In the genomic region with DNA sequence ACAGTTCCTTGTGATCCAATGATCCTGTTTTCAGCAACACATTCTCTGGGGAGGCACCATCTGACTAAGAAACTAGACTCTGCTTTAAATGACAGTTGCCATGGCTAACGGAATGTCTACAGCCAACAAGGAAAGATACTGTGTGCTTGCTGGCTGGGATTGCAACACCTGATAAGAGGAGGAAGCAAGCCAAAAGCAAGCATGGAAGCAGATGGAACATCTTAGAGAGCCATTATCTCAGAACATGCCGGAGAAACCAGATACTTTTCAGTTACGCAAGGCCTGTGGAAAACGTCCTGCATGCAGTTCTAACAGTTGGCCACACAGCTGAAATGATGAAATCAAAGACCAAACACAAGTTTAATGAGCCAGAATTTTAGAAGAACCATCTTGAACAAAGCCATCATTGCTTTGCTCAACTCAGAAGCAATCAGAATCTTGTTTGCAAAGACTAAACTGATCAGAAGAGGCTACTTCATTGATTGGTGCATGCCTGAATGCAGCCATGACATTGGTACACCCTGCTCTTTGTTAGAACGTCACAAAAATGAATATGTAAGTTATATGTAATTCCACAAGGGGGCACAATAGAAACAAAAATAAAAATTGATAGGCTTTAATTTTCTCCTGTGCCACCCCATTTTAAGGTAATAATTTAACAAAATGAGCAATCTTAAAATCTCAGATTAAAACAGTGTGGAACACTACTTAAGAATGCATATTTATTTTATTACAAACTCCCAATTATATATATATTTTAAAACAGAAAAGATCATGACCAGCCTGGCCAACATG, we compare ENCODE assay signal across 8 cellular contexts. TPM values are rescaled to one million over a fixed set of nuclear protein-coding genes. Genes with fewer than 3 reads are reported as not detected.
DNase-seq lines count a peak whose midpoint lies in the region; ATAC-seq and TF ChIP-seq lines count a peak whose summit lies in the region.

No MANE protein-coding gene starts in this region.

- no TSS peak for BruUV-seq in Caco-2 (replicated peaks; lab: Mats Ljungman, UMichigan)

- H3K4me3 ChIP-seq in Caco-2 (ENCODE audit: low read depth, low read length) (no peak overlapping the region), adrenal gland (no peak overlapping the region), heart left ventricle (peak overlapping the region in 1 of 12 donors; percentile 15), prostate gland (no peak overlapping the region)

- H3K9me3 ChIP-seq in Caco-2, result no peaks in the 10 kb centered on the region
- no peaks in the 10 kb centered on the region for H3K9me3 ChIP-seq in adrenal gland (replicated peaks in 1 of 3)
- no peaks in the 10 kb centered on the region for H3K9me3 ChIP-seq in heart left ventricle
- H3K9me3 ChIP-seq in prostate gland, result no peaks in the 10 kb centered on the region

- peak overlapping the region; percentile 77 for H3K27ac Mint-ChIP-seq in Caco-2 (ENCODE audit: unreplicated experiment)

- peak overlapping the region; percentile 55 for H3K4me3 Mint-ChIP-seq in Caco-2 (ENCODE audit: unreplicated experiment)

- DNase-seq in Caco-2 (peak; percentile 85 to 86), NCI-H524 (lab: John Stamatoyannopoulos, UW) (peak; percentile 65 to 88), adrenal gland (peak; percentile 51 to 91 (median 85)), heart left ventricle (peak in 4 of 5 donors; percentile 54 to 79 (median 58)), prostate gland (ENCODE audit: low spot score) (peak; percentile 58)

- H3K4me1 ChIP-seq in Caco-2, result peaks cover 12% of the 10 kb centered on the region
- peaks cover 0 to 10% of the 10 kb centered on the region in 2 donors for H3K4me1 ChIP-seq in adrenal gland (replicated peaks in 1 of 2)
- peaks cover 0 to 28% (median 7%) of the 10 kb centered on the region in 12 donors for H3K4me1 ChIP-seq in heart left ventricle
- no peaks in the 10 kb centered on the region for H3K4me1 ChIP-seq in prostate gland (replicated peaks)

- peak; percentile 41 to 74 for TF ChIP-seq CTCF in Caco-2 (IDR thresholded peaks at IDR 0.05; ENCODE audit: insufficient read depth in 1 of 2, low read depth in 1 of 2, low read length in 1 of 2, severe bottlenecking in 1 of 2, unreplicated experiment in 1 of 2)
- peak; percentile 50 to 100 (median 88) for TF ChIP-seq CTCF in adrenal gland (IDR thresholded peaks at IDR 0.05)
- TF ChIP-seq CTCF in heart left ventricle (IDR thresholded peaks at IDR 0.05), result peak in 11 of 12 donors; percentile 47 to 80 (median 62)
- TF ChIP-seq CTCF in prostate gland (IDR thresholded peaks at IDR 0.05), result peak; percentile 23 to 78 (median 70)

- H3K4me1 Mint-ChIP-seq in Caco-2 (ENCODE audit: low read depth, unreplicated experiment), result peaks cover 16% of the 10 kb centered on the region

- no peaks in the 10 kb centered on the region for H3K27me3 Mint-ChIP-seq in Caco-2 (ENCODE audit: insufficient read depth, unreplicated experiment)

- H3K27me3 ChIP-seq in Caco-2 (replicated peaks; ENCODE audit: control insufficient read depth, insufficient read depth, low read length), result no peaks in the 10 kb centered on the region
- H3K27me3 ChIP-seq in adrenal gland, result no peaks in the 10 kb centered on the region
- H3K27me3 ChIP-seq in heart left ventricle, result no peaks in the 10 kb centered on the region
- H3K27me3 ChIP-seq in prostate gland (replicated peaks; ENCODE audit: insufficient read depth), result no peaks in the 10 kb centered on the region

- ATAC-seq in GM18858 (IDR thresholded peaks at IDR 0.05; ENCODE audit: unreplicated experiment) (peak; percentile 83), HG03066 (IDR thresholded peaks at IDR 0.05; ENCODE audit: low read depth, unreplicated experiment) (peak; percentile 76), heart left ventricle (peak; percentile 85 to 96 (median 92)), GM18873 (IDR thresholded peaks at IDR 0.05; ENCODE audit: low FRiP score, unreplicated experiment) (no peak)

- intact Hi-C loops in Caco-2 (cut with micrococcal nuclease; ENCODE audit: unreplicated experiment) (loop anchor here (1.0 to 2.0 kb wide), 7 partner anchors 35 to 272 kb away; partner anchors contain the start of gene GXYLT2), adrenal gland (cut with DNase I) (loop anchor here in 1 of 2 donors (5.0 to 10.0 kb wide), 2 partner anchors 119 to 146 kb away; no protein-coding TSS in a partner anchor), heart left ventricle (cut with DNase I) (loop anchor here (1.0 to 10.0 kb wide), 14 partner anchors 58 to 149 kb away; partner anchors contain the start of genes PPP4R2 (in 4 of the 10) and EBLN2 (in 1 of the 10)), prostate gland (cut with DNase I) (loop anchor here (5.0 to 10.0 kb wide), 2 partner anchors 51 to 146 kb away; partner anchors contain the start of gene GXYLT2)

- H3K36me3 ChIP-seq in Caco-2 (ENCODE audit: control insufficient read depth, insufficient read depth, low read length) (no peaks in the 10 kb centered on the region), adrenal gland (replicated peaks in 1 of 2) (no peaks in the 10 kb centered on the region), heart left ventricle (no peaks in the 10 kb centered on the region), prostate gland (no peaks in the 10 kb centered on the region)

- H3K36me3 Mint-ChIP-seq in Caco-2 (ENCODE audit: insufficient read depth, unreplicated experiment), result peaks cover 6% of the 10 kb centered on the region

- 5 to 20% (median 11%) methylated on average over 5 of the region's 5 CpGs for WGBS in adrenal gland, 4 donors
- 13 to 17% (median 13%) methylated on average over 5 of the region's 5 CpGs for WGBS in heart left ventricle, 4 donors
- WGBS in prostate gland, result 7% methylated on average over 5 of the region's 5 CpGs

- TF ChIP-seq POLR2A in adrenal gland (IDR thresholded peaks at IDR 0.05), result no peak
- TF ChIP-seq POLR2A in heart left ventricle (IDR thresholded peaks at IDR 0.05), result no peak
- no peak for TF ChIP-seq POLR2A in prostate gland (IDR thresholded peaks at IDR 0.05)

- POLR2A ChIA-PET in Caco-2 (lab: Charles Lee), result no interaction called here

- H3K27ac ChIP-seq in adrenal gland, result peak overlapping the region; percentile 29 to 76 (median 43)
- H3K27ac ChIP-seq in heart left ventricle, result peak overlapping the region in 11 of 12 donors; percentile 24 to 70 (median 49)
- peak overlapping the region in 1 of 2 donors; percentile 22 for H3K27ac ChIP-seq in prostate gland

- H3K9me3 Mint-ChIP-seq in Caco-2 (ENCODE audit: unreplicated experiment), result no peaks in the 10 kb centered on the region

- CTCF ChIA-PET in Caco-2 (lab: Charles Lee), result interaction anchor here (0.6 to 1.5 kb wide), 4 partner anchors 34 to 117 kb away, joined by 3 to 10 read pairs (median 6); partner anchors contain the start of gene PPP4R2

RNA-seq across cellular contexts. Expression of gene GXYLT2, which starts 50.8 kb away (rescaled TPM):
- total RNA-seq in Caco-2 (2022), result 3.4 and 4.8 TPM in 2 replicates
- 10 to 100 TPM in 7 of 8 donors, 1 to 10 TPM in 1; 7.8 to 32.5 (median 21.9) TPM for total RNA-seq in adrenal gland
- polyA plus RNA-seq in adrenal gland, result 1 to 10 TPM; 1.9 to 4.5 (median 2.7) TPM
- total RNA-seq in heart left ventricle, result 10 to 100 TPM; 12.7 to 35.2 (median 17.7) TPM
- 1 to 10 TPM; 3.4 to 5.1 TPM for polyA plus RNA-seq in heart left ventricle
- 10 to 100 TPM in 1 of 2 donors, 1 to 10 TPM in 1; 7.7 to 20.9 TPM for total RNA-seq in prostate gland

RNA-seq across cellular contexts. Expression of gene PPP4R2, which starts 57.9 kb away (rescaled TPM):
- 91.3 and 93.6 TPM in 2 replicates for total RNA-seq in Caco-2 (2022)
- 10 to 100 TPM; 31.7 to 90.1 (median 68.3) TPM for total RNA-seq in adrenal gland
- 10 to 100 TPM; 14.2 to 40.3 (median 17.8) TPM for polyA plus RNA-seq in adrenal gland
- total RNA-seq in heart left ventricle, result 10 to 100 TPM; 41.2 to 69.7 (median 50.0) TPM
- polyA plus RNA-seq in heart left ventricle, result 10 to 100 TPM; 17.0 to 22.0 TPM
- total RNA-seq in prostate gland, result 10 to 100 TPM; 29.6 to 41.8 TPM
